ENCODE assay signal across 13 cellular contexts in the genomic region with DNA sequence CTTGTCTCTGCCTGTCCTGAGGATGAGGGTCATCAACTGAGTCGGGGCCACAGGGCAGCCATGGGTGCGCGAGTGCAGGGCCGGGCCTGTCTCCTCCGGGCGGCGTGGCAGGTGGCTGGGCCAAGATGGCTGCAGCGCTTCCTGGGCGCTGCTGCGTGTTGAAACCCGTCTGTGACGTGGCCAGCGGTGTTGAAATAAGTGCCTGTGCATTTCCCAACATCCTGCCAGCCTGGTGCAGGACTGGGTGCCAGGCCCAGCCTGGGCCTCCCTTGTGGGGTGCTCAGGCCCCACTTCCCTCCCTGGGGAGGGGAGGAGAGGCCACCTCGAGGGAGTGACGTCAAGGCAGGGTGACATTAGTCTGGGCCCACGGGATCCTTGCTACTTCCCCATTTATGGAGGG. TPM values are rescaled to one million over a fixed set of nuclear protein-coding genes. Genes with fewer than 3 reads are reported as not detected.
DNase-seq lines count a peak whose midpoint lies in the region; ATAC-seq and TF ChIP-seq lines count a peak whose summit lies in the region.
"Had no signal": no experiment of that assay in that cellular context is flagged by ENCODE, and none has a peak within 500 bp of the region (broad histone marks: within the 10 kb centered on the region; RNA-seq: fewer than 3 reads in every experiment).

No MANE protein-coding gene starts in this region.

- no peak for TF ChIP-seq CTCF in type B pancreatic cell (conservative IDR thresholded peaks at IDR 0.05)

- ATAC-seq in HG02884 (IDR thresholded peaks at IDR 0.05; ENCODE audit: unreplicated experiment) = no peak

- H3K9me3 Mint-ChIP-seq in type B pancreatic cell = no peaks in the 10 kb centered on the region
- H3K9me3 Mint-ChIP-seq: naive B cell; T-helper 1 cell treated with Interleukin-12 subunit alpha and Interleukin-12 subunit beta and Interleukin-4 antibody, amounts not matched to agents 30 μg/mL and 1 μg/mL, for 36 hours had no signal

- no peaks in the 10 kb centered on the region for H3K9me3 ChIP-seq in SJSA1 (replicated peaks)

- no peaks in the 10 kb centered on the region for H3K27me3 Mint-ChIP-seq in type B pancreatic cell

- no peak overlapping the region for H3K4me3 Mint-ChIP-seq in type B pancreatic cell
- H3K4me3 Mint-ChIP-seq: naive B cell; T-helper 1 cell treated with Interleukin-12 subunit alpha and Interleukin-12 subunit beta and Interleukin-4 antibody, amounts not matched to agents 30 μg/mL and 1 μg/mL, for 36 hours had no signal

- in situ Hi-C loops in ACHN (cut with HindIII; ENCODE audit: low pct_ligation_motif_present, low pct_unique_long_range_greater_than_20kb, low sequenced_read_pairs) = no loop called here

- no peaks in the 10 kb centered on the region for H3K36me3 Mint-ChIP-seq in type B pancreatic cell
- H3K36me3 Mint-ChIP-seq: naive B cell had no signal

- peak overlapping the region; percentile 41 for H3K27ac Mint-ChIP-seq in type B pancreatic cell
- H3K27ac Mint-ChIP-seq: T-helper 1 cell treated with Interleukin-12 subunit alpha and Interleukin-12 subunit beta and Interleukin-4 antibody, amounts not matched to agents 30 μg/mL and 1 μg/mL, for 36 hours had no signal

- DNase-seq in SJSA1 (ENCODE audit: low read depth in 1 of 2, low spot score in 2 of 2) = no peak
- peak; percentile 79 for DNase-seq in fibroblast of gingiva (ENCODE audit: low read depth)
- DNase-seq in mucosa of gallbladder (ENCODE audit: low spot score) = peak; percentile 72
- no peak for DNase-seq in type B pancreatic cell (ENCODE audit: extremely low spot score, unreplicated experiment)
- DNase-seq in ACHN = no peak
- DNase-seq in dermis blood vessel endothelial cell = no peak
- DNase-seq in NCI-H345 treated with DMSO at 0.1 percent for 48 hours (lab: John Stamatoyannopoulos, UW; ENCODE audit: unreplicated experiment) = no peak
- DNase-seq: DMS53, Karpas-422, naive B cell, NCI-H524 treated with DMSO at 0.1 percent for 48 hours had no signal

- peaks cover 49% of the 10 kb centered on the region for H3K4me1 ChIP-seq in SJSA1 (replicated peaks)

- H3K36me3 ChIP-seq in SJSA1 = no peaks in the 10 kb centered on the region

- peaks cover 36% of the 10 kb centered on the region for H3K4me1 Mint-ChIP-seq in type B pancreatic cell (ENCODE audit: unreplicated experiment)

- 0 out of 2 replicates have a peak overlapping the region, but pooled peaks have one; percentile 74 for H3K27ac ChIP-seq in SJSA1

- no peak overlapping the region for H3K4me3 ChIP-seq in SJSA1

- H3K27me3 ChIP-seq in SJSA1 (replicated peaks) = no peaks in the 10 kb centered on the region

RNA-seq across cellular contexts. Expression of a gene that starts 45.5 kb away (rescaled TPM):
- 12.2 and 15.7 TPM in 2 replicates for total RNA-seq in SJSA1 (2014; rRNA removed; shearing (Covaris generic))
- 106 TPM for total RNA-seq in mucosa of gallbladder
- 66.9 and 127 TPM in 2 replicates for total RNA-seq in type B pancreatic cell (ENCODE audit: low replicate concordance)
- 23.3 and 31.7 TPM in 2 replicates for total RNA-seq in dermis blood vessel endothelial cell

Comparison
In these comparisons a context has a peak if more than half of its experiments do, and no peak if none do; other contexts are left out.
1. DNase-seq: peak in fibroblast of gingiva (single experiment) and mucosa of gallbladder (single experiment); none in SJSA1 (0 of 2), type B pancreatic cell (single experiment), ACHN (single experiment), dermis blood vessel endothelial cell (single experiment) and NCI-H345 treated with DMSO at 0.1 percent for 48 hours (single experiment).